In genomic region chr13:91456837-91457236, GRCh38 we compare ENCODE assay signal across 35 cellular contexts. TPM values are rescaled to one million over a fixed set of nuclear protein-coding genes. Genes with fewer than 3 reads are reported as not detected.
A peak's percentile ranks its signal among the peaks of the same experiment; 100 is the strongest.
DNase-seq lines count a peak whose midpoint lies in the region; ATAC-seq, FAIRE-seq and TF ChIP-seq lines count a peak whose summit lies in the region.
"Had no signal": no experiment of that assay in that cellular context is flagged by ENCODE, and none has a peak within 500 bp of the region (broad histone marks: within the 10 kb centered on the region; RNA-seq: fewer than 3 reads in every experiment).

No MANE protein-coding gene starts in this region.

- H2BK15ac ChIP-seq in IMR-90 (ENCODE audit: low read depth, low read length) = no peak overlapping the region
- no peak overlapping the region for H2BK15ac ChIP-seq in H1 (ENCODE audit: low read length)
- H2BK15ac ChIP-seq in mesendoderm (replicated peaks; ENCODE audit: low read depth) = no peak overlapping the region

- no peak for ATAC-seq in IMR-90 (ENCODE audit: low read depth)
- no peak for ATAC-seq in K562
- no peak for ATAC-seq in GM19455 (IDR thresholded peaks at IDR 0.05; ENCODE audit: unreplicated experiment)
- ATAC-seq: A549; CD8-positive, alpha-beta T cell had no signal

- H3K14ac ChIP-seq in IMR-90 (replicated peaks; ENCODE audit: low read depth, low read length) (no peak overlapping the region), H1 (ENCODE audit: insufficient read length) (no peak overlapping the region)

- H2BK5ac ChIP-seq in IMR-90 (ENCODE audit: low read depth, low read length, poor library complexity, severe bottlenecking) (no peak overlapping the region), H1 (ENCODE audit: low read depth, low read length) (no peak overlapping the region), mesendoderm (ENCODE audit: low read length) (no peak overlapping the region)

- 0 out of 2 replicates have a peak, but pooled peaks have one; percentile 16 for TF ChIP-seq EP300 in K562 (IDR thresholded peaks at IDR 0.05; ENCODE audit: low read length)
- no peak for TF ChIP-seq EP300 in H1 (IDR thresholded peaks at IDR 0.05; ENCODE audit: borderline replicate concordance in 1 of 2, low read depth in 2 of 2, low read length in 2 of 2)

- H4K5ac ChIP-seq in IMR-90 (ENCODE audit: low read depth, low read length) (no peak overlapping the region), H1 (ENCODE audit: insufficient read length, low read depth, low read length) (no peak overlapping the region), mesendoderm (ENCODE audit: low read length) (no peak overlapping the region)

- H3K56ac ChIP-seq in IMR-90 (ENCODE audit: extremely low read depth, insufficient read depth, low read length) (no peak overlapping the region), H1 (replicated peaks; ENCODE audit: insufficient read length, low read depth, low read length) (no peak overlapping the region), mesendoderm (ENCODE audit: low read length) (no peak overlapping the region)

- H3K9me1 ChIP-seq in IMR-90 (ENCODE audit: insufficient read depth, low read length) (no peaks in the 10 kb centered on the region), K562 (ENCODE audit: control insufficient read depth, insufficient read depth, low read length) (no peaks in the 10 kb centered on the region)

- H2BK20ac ChIP-seq in IMR-90 (ENCODE audit: low read depth, low read length) = no peak overlapping the region
- H2BK20ac ChIP-seq in H1 (ENCODE audit: low read length) = no peak overlapping the region

- no peak for TF ChIP-seq RAD21 in IMR-90 (IDR thresholded peaks at IDR 0.05; ENCODE audit: low read length)
- TF ChIP-seq RAD21 in K562 (CRISPR knock-in tag; conservative IDR thresholded peaks at IDR 0.05 in 1 of 2, IDR thresholded peaks at IDR 0.05 in 1 of 2) = no peak
- TF ChIP-seq RAD21 in H1 (IDR thresholded peaks at IDR 0.05 in 1 of 2, conservative IDR thresholded peaks at IDR 0.05 in 1 of 2; ENCODE audit: low read depth in 2 of 2, low read length in 2 of 2) = no peak

- H2BK12ac ChIP-seq in H1 (ENCODE audit: low read depth, low read length) = no peak overlapping the region

- in situ Hi-C loops in IMR-90 (cut with MboI; ENCODE audit: low sequenced_read_pairs) (no loop called here), K562 (cut with MboI) (no loop called here)

- H3K9me3 ChIP-seq in IMR-90 (ENCODE audit: control insufficient read depth, insufficient read depth, low read length) = no peaks in the 10 kb centered on the region
- no peaks in the 10 kb centered on the region; the same call in 1 of the 2 replicates for H3K9me3 ChIP-seq in K562 (replicated peaks; ENCODE audit: control insufficient read depth, insufficient read depth, low read depth, low read length)
- H3K9me3 ChIP-seq in H1 (ENCODE audit: insufficient read depth in 2 of 2, low read depth in 1 of 2, low read length in 1 of 2) = no peaks in the 10 kb centered on the region
- H3K9me3 ChIP-seq: A549; BE2C; BLaER1; BLaER1 treated with 17β-estradiol and CSF1 and Interleukin-3, amounts not matched to agents 10 nM and 100 nM; Caco-2 had no signal

- no CpG with 5 or more reads among the region's 2 CpGs for WGBS in IMR-90 (ENCODE audit: extremely low coverage in 2 of 2, insufficient read length in 1 of 2), 2 experiments
- 3% methylated on average over 2 of the region's 2 CpGs for WGBS in K562 (ENCODE audit: insufficient coverage, low coverage, missing lambda C conversion rate)
- 94% methylated on average over 2 of the region's 2 CpGs; no CpG with 5 or more reads in 1 of the 2 experiments for WGBS in H1 (ENCODE audit: extremely low coverage in 1 of 2, insufficient coverage in 1 of 2, insufficient read length in 1 of 2, insufficient replicate concordance in 2 of 2, low coverage in 1 of 2, low lambda C conversion rate in 2 of 2, missing lambda C conversion rate in 1 of 2), 2 experiments
- 100% methylated on average over 1 of the region's 2 CpGs for WGBS in mesendoderm (ENCODE audit: extremely low coverage, insufficient coverage, low lambda C conversion rate)

- H3K23me2 ChIP-seq in H1 (ENCODE audit: low read depth, low read length) = no peaks in the 10 kb centered on the region

- H3K27ac ChIP-seq in IMR-90 (ENCODE audit: insufficient read depth, low read length) (no peak overlapping the region), K562 (ENCODE audit: extremely low read depth, low read depth, low read length) (no peak overlapping the region), H1 (ENCODE audit: low read depth, low read length) (no peak overlapping the region), mesendoderm (ENCODE audit: low read depth, low read length) (no peak overlapping the region)
- H3K27ac ChIP-seq: 22Rv1; A549; BLaER1; BLaER1 treated with 17β-estradiol and CSF1 and Interleukin-3, amounts not matched to agents 10 nM and 100 nM; C4-2B had no signal

- no peak overlapping the region for H2AK9ac ChIP-seq in IMR-90 (replicated peaks; ENCODE audit: low read depth, low read length, poor library complexity)

- no peak overlapping the region for H3K23ac ChIP-seq in IMR-90 (ENCODE audit: low read depth, low read length)
- no peak overlapping the region for H3K23ac ChIP-seq in H1 (ENCODE audit: insufficient read length)
- H3K23ac ChIP-seq in mesendoderm (ENCODE audit: low read length) = no peak overlapping the region

- H3K4me2 ChIP-seq in IMR-90 (ENCODE audit: low read depth, low read length) (no peak overlapping the region), K562 (ENCODE audit: insufficient read depth, low read length) (no peak overlapping the region), H1 (ENCODE audit: insufficient read depth in 1 of 2, low read depth in 2 of 2, low read length in 2 of 2) (no peak overlapping the region), mesendoderm (ENCODE audit: low read length) (no peak overlapping the region)
- H3K4me2 ChIP-seq: A549; BLaER1; BLaER1 treated with 17β-estradiol and CSF1 and Interleukin-3, amounts not matched to agents 10 nM and 100 nM had no signal

- H4K8ac ChIP-seq in IMR-90 (ENCODE audit: low read depth in 2 of 2, low read length in 2 of 2) (no peak overlapping the region), H1 (ENCODE audit: extremely low read depth, insufficient read depth, low read length) (no peak overlapping the region), mesendoderm (ENCODE audit: low read depth, low read length) (no peak overlapping the region)

- H4K91ac ChIP-seq in IMR-90 (ENCODE audit: insufficient read depth, low read depth, low read length) (no peak overlapping the region), H1 (replicated peaks; ENCODE audit: insufficient read length, low read length) (no peak overlapping the region)

- H3K4ac ChIP-seq in IMR-90 (ENCODE audit: low read depth, low read length) (no peak overlapping the region), H1 (replicated peaks; ENCODE audit: insufficient read length, low read depth, low read length) (no peak overlapping the region), mesendoderm (ENCODE audit: low read depth, low read length) (no peak overlapping the region)

- POLR2A ChIA-PET in IMR-90 (lab: Charles Lee; ENCODE audit: unreplicated experiment) (no interaction called here), K562 (lab: Yijun Ruan, JAX) (no interaction called here), H1 (lab: Charles Lee; ENCODE audit: partially characterized antibody) (no interaction called here)

- H3K79me2 ChIP-seq in K562 (ENCODE audit: control insufficient read depth, insufficient read depth, low read length) = no peaks in the 10 kb centered on the region
- no peaks in the 10 kb centered on the region for H3K79me2 ChIP-seq in H1 (ENCODE audit: control insufficient read depth in 1 of 2, insufficient read depth in 2 of 2, low read length in 2 of 2)
- no peaks in the 10 kb centered on the region for H3K79me2 ChIP-seq in mesendoderm (ENCODE audit: control insufficient read depth, insufficient read depth, low read length)

- DNase-seq in IMR-90 (no peak), K562 (ENCODE audit: extremely low read depth in 1 of 4, low spot score in 3 of 4) (no peak), H1 (ENCODE audit: low read depth in 1 of 2, low spot score in 2 of 2) (no peak), mesendoderm (no peak), NCI-H2227 treated with DMSO at 0.1 percent for 48 hours (lab: John Stamatoyannopoulos, UW) (no peak)
- DNase-seq: 8988T; ACHN; AML-193; BE2C; C1 segment of cervical spinal cord; Caco-2; Calu3; CD4-positive, alpha-beta memory T cell; CD4-positive, alpha-beta T cell; CD4-positive, CD25-positive, alpha-beta regulatory T cell; CD8-positive, alpha-beta memory T cell; CD8-positive, alpha-beta T cell; COR-L47; DMS 273 treated with DMSO at 0.1 percent for 48 hours; DMS153; DMS53; DMS79; DMS79 treated with DMSO at 0.1 percent for 48 hours; DND-41; EL had no signal

- no peak for TF ChIP-seq CTCF in IMR-90 (conservative IDR thresholded peaks at IDR 0.05; ENCODE audit: low read depth, low read length)
- no peak for TF ChIP-seq CTCF in K562 (IDR thresholded peaks at IDR 0.05 in 2 of 3, conservative IDR thresholded peaks at IDR 0.05 in 1 of 3; ENCODE audit: insufficient read depth in 2 of 3, low read depth in 1 of 3, low read length in 3 of 3)
- TF ChIP-seq CTCF in H1 (IDR thresholded peaks at IDR 0.05; ENCODE audit: control extremely low read depth in 1 of 3, insufficient read depth in 1 of 3, low read depth in 1 of 3, low read length in 3 of 3) = no peak

- no peak overlapping the region for H3K9ac ChIP-seq in IMR-90 (ENCODE audit: low read depth, low read length)
- H3K9ac ChIP-seq in K562 (ENCODE audit: insufficient read depth in 1 of 2, low read depth in 2 of 2, low read length in 2 of 2) = no peak overlapping the region
- no peak overlapping the region for H3K9ac ChIP-seq in H1 (replicated peaks in 1 of 4; ENCODE audit: extremely low read depth in 1 of 4, low read depth in 3 of 4, low read length in 3 of 4)
- H3K9ac ChIP-seq in mesendoderm (ENCODE audit: low read length) = no peak overlapping the region
- H3K9ac ChIP-seq: BLaER1; BLaER1 treated with 17β-estradiol and CSF1 and Interleukin-3, amounts not matched to agents 10 nM and 100 nM had no signal

- H3K4me3 ChIP-seq in IMR-90 (ENCODE audit: insufficient read depth, low read depth, low read length) (no peak overlapping the region), K562 (no peak overlapping the region), H1 (ENCODE audit: extremely low read depth in 1 of 4, insufficient read depth in 2 of 4, low read depth in 3 of 4, low read length in 4 of 4) (no peak overlapping the region), mesendoderm (ENCODE audit: low read length) (no peak overlapping the region)
- H3K4me3 ChIP-seq: A549; BLaER1; BLaER1 treated with 17β-estradiol and CSF1 and Interleukin-3, amounts not matched to agents 10 nM and 100 nM had no signal

- no peak overlapping the region for H2AFZ ChIP-seq in IMR-90 (replicated peaks; ENCODE audit: low read length, poor library complexity)
- no peak overlapping the region for H2AFZ ChIP-seq in K562 (ENCODE audit: low read depth, low read length)
- no peak overlapping the region for H2AFZ ChIP-seq in H1 (ENCODE audit: low read length)

- no peaks in the 10 kb centered on the region for H4K20me1 ChIP-seq in IMR-90 (ENCODE audit: insufficient read depth, low read length)
- H4K20me1 ChIP-seq in K562 (replicated peaks; ENCODE audit: control insufficient read depth, insufficient read depth, low read length) = no peaks in the 10 kb centered on the region
- no peaks in the 10 kb centered on the region for H4K20me1 ChIP-seq in H1 (replicated peaks in 1 of 2; ENCODE audit: control insufficient read depth in 1 of 2, insufficient read depth in 2 of 2, low read length in 2 of 2)
- H4K20me1 ChIP-seq: BLaER1; BLaER1 treated with 17β-estradiol and CSF1 and Interleukin-3, amounts not matched to agents 10 nM and 100 nM had no signal

- no peak overlapping the region for H3K18ac ChIP-seq in IMR-90 (ENCODE audit: low read depth, low read length)
- H3K18ac ChIP-seq in H1 (ENCODE audit: extremely low read depth, low read length) = no peak overlapping the region
- no peak overlapping the region for H3K18ac ChIP-seq in mesendoderm (ENCODE audit: low read length)

- no peak overlapping the region for H2BK120ac ChIP-seq in IMR-90 (ENCODE audit: low read depth, low read length)
- no peak overlapping the region for H2BK120ac ChIP-seq in H1 (replicated peaks; ENCODE audit: low read depth, low read length)
- no peak overlapping the region for H2BK120ac ChIP-seq in mesendoderm (ENCODE audit: low read depth, low read length)

- TF ChIP-seq POLR2A in IMR-90 (IDR thresholded peaks at IDR 0.05; ENCODE audit: low read depth, low read length) (no peak), K562 (conservative IDR thresholded peaks at IDR 0.05) (no peak), H1 (IDR thresholded peaks at IDR 0.05; ENCODE audit: control extremely low read depth in 1 of 2, low read depth in 2 of 2, low read length in 2 of 2) (no peak)

- intact Hi-C loops in IMR-90 (cut with micrococcal nuclease) = no loop called here
- intact Hi-C loops in K562 (cut with micrococcal nuclease) = no loop called here

- no peaks in the 10 kb centered on the region for H3K79me1 ChIP-seq in IMR-90 (ENCODE audit: low read depth in 1 of 2, low read length in 2 of 2)
- H3K79me1 ChIP-seq in H1 (ENCODE audit: low read depth, low read length) = no peaks in the 10 kb centered on the region
- H3K79me1 ChIP-seq in mesendoderm (ENCODE audit: low read length) = no peaks in the 10 kb centered on the region

- H3K27me3 ChIP-seq in IMR-90 (ENCODE audit: control insufficient read depth, insufficient read depth, low read length) (no peaks in the 10 kb centered on the region), K562 (ENCODE audit: control insufficient read depth in 2 of 2, insufficient read depth in 2 of 2, low read length in 2 of 2) (no peaks in the 10 kb centered on the region), H1 (replicated peaks in 1 of 4; ENCODE audit: control insufficient read depth in 3 of 4, extremely low read depth in 1 of 4, insufficient read depth in 3 of 4, low read length in 3 of 4) (no peaks in the 10 kb centered on the region), mesendoderm (ENCODE audit: insufficient read depth, low read length, poor library complexity) (no peaks in the 10 kb centered on the region)
- H3K27me3 ChIP-seq: BE2C; BLaER1; BLaER1 treated with 17β-estradiol and CSF1 and Interleukin-3, amounts not matched to agents 10 nM and 100 nM had no signal

- dilution Hi-C loops in IMR-90 (cut with HindIII; ENCODE audit: low sequenced_read_pairs, unreplicated experiment) = no loop called here

- no peak overlapping the region for H2AK5ac ChIP-seq in IMR-90 (ENCODE audit: low read depth, low read length)
- H2AK5ac ChIP-seq in H1 (ENCODE audit: low read depth, low read length) = no peak overlapping the region
- no peak overlapping the region for H2AK5ac ChIP-seq in mesendoderm (ENCODE audit: low read length)

- CTCF ChIA-PET in IMR-90 (lab: Yijun Ruan, JAX) (no interaction called here), K562 (lab: Yijun Ruan, JAX; ENCODE audit: low intra/inter-chr PET ratio) (no interaction called here), H1 (lab: Charles Lee; ENCODE audit: partially characterized antibody) (no interaction called here)

- no TSS peak for BruUV-seq in IMR-90 (replicated peaks; lab: Mats Ljungman, UMichigan)
- no TSS peak for BruUV-seq in K562 (replicated peaks; lab: Mats Ljungman, UMichigan)

- FAIRE-seq in K562 (lab: Jason Lieb, UNC) (no peak), H1 (lab: Jason Lieb, UNC) (no peak)
- FAIRE-seq: A549, D721Med had no signal

- H3K36me3 ChIP-seq in IMR-90 (ENCODE audit: control insufficient read depth, insufficient read depth, low read length) = no peaks in the 10 kb centered on the region
- H3K36me3 ChIP-seq in K562 (ENCODE audit: control insufficient read depth, insufficient read depth, low read length) = no peaks in the 10 kb centered on the region
- H3K36me3 ChIP-seq in H1 (ENCODE audit: control insufficient read depth in 2 of 4, insufficient read depth in 4 of 4, low read length in 3 of 4) = no peaks in the 10 kb centered on the region
- no peaks in the 10 kb centered on the region for H3K36me3 ChIP-seq in mesendoderm (ENCODE audit: control insufficient read depth, insufficient read depth, low read length)
- H3K36me3 ChIP-seq: BE2C; BLaER1; BLaER1 treated with 17β-estradiol and CSF1 and Interleukin-3, amounts not matched to agents 10 nM and 100 nM had no signal

- no peaks in the 10 kb centered on the region for H3K4me1 ChIP-seq in IMR-90 (ENCODE audit: control insufficient read depth, insufficient read depth, low read length)
- no peaks in the 10 kb centered on the region for H3K4me1 ChIP-seq in K562 (replicated peaks in 1 of 2; ENCODE audit: control insufficient read depth in 2 of 2, insufficient read depth in 2 of 2, low read length in 2 of 2)
- H3K4me1 ChIP-seq in H1 (replicated peaks in 1 of 4; ENCODE audit: control insufficient read depth in 3 of 4, insufficient read depth in 4 of 4, low read length in 3 of 4) = no peaks in the 10 kb centered on the region
- no peaks in the 10 kb centered on the region for H3K4me1 ChIP-seq in mesendoderm (ENCODE audit: control insufficient read depth, low read depth, low read length)
- H3K4me1 ChIP-seq: A549; BE2C; BLaER1; BLaER1 treated with 17β-estradiol and CSF1 and Interleukin-3, amounts not matched to agents 10 nM and 100 nM; Caco-2 had no signal

RNA-seq across cellular contexts. Expression of gene GPC5, which starts 58.4 kb away (rescaled TPM):
- total RNA-seq in IMR-90 (2012; rRNA removed) = 1.1 and 1.8 TPM in 2 replicates
- 0.94 and 1.1 TPM in 2 replicates for polyA plus RNA-seq in IMR-90 (2012; rRNA removed)
- 0.37 and 0.83 TPM in 2 replicates for polyA plus RNA-seq in IMR-90 (2012; cell fraction: cytosol; rRNA removed)
- 0.22 and 0.56 TPM in 2 replicates for polyA plus RNA-seq in IMR-90 (2012; cell fraction: nucleus; rRNA removed; ENCODE audit: low replicate concordance)
- total RNA-seq in K562 (2011; cell fraction: chromatin; rRNA removed; ENCODE audit: low replicate concordance) = 0.32 TPM in 1 of 2 replicates, not detected in the other
- 0.17 and 0.26 TPM in 2 replicates for total RNA-seq in K562 (2011; cell fraction: nucleolus; rRNA removed)
- total RNA-seq in K562 (2011; cell fraction: nucleoplasm; rRNA removed) = not detected in 2 replicates
- 0.12 and 0.27 TPM in 2 replicates for total RNA-seq in K562 (2014; rRNA removed)
- not detected in 2 replicates for total RNA-seq in K562 (2014; rRNA removed; fragmentation: Illumina TruSeq; extraction: Trizol)
- not detected in 2 replicates for total RNA-seq in K562 (2015; rRNA removed; fragmentation: Illumina TruSeq; extraction: Trizol)
- not detected in 2 replicates for total RNA-seq in K562 (2021)
- 0.08 and 0.18 TPM in 2 replicates for polyA plus RNA-seq in K562 (2011; rRNA removed)
- not detected in 2 replicates for polyA plus RNA-seq in K562 (2011; cell fraction: cytosol; rRNA removed)
- 0.20 and 0.28 TPM in 2 replicates for polyA plus RNA-seq in K562 (2011; cell fraction: nucleus; rRNA removed)
- 0.03 and 0.15 TPM in 2 replicates for polyA plus RNA-seq in K562 (2012)
- polyA plus RNA-seq in K562 (2014; fragmentation: Illumina TruSeq; extraction: Trizol) = not detected in 2 replicates
- polyA plus RNA-seq in K562 (2014; fragmentation: Nextera tagmentation; extraction: Ambion mirVana) = not detected
- not detected in 2 replicates for polyA plus RNA-seq in K562 (2014; rRNA removed)
- polyA minus RNA-seq in K562 (2011; rRNA and poly(A)+ RNA removed) = 0.07 and 0.33 TPM in 2 replicates
- not detected in 2 replicates for polyA minus RNA-seq in K562 (2011; cell fraction: cytosol; rRNA and poly(A)+ RNA removed)
- polyA minus RNA-seq in K562 (2011; cell fraction: nucleus; rRNA and poly(A)+ RNA removed) = 0.27 and 0.78 TPM in 2 replicates
- 0.20 and 0.23 TPM in 2 replicates for total RNA-seq in H1 (2021; fragmentation: NEBNext Ultra II Directional; extraction: Animal tissue kit (Norgen Biotek cat#: 25700))
- 0.39 and 0.74 TPM in 2 replicates for polyA plus RNA-seq in H1 (2011; rRNA removed)
- 0.63 TPM for polyA plus RNA-seq in H1 (2011; cell fraction: cytosol; rRNA removed)
- 0.58 TPM for polyA plus RNA-seq in H1 (2011; cell fraction: nucleus; rRNA removed)
- 0.11 to 0.51 TPM (median 0.29 TPM) in 4 replicates for polyA plus RNA-seq in H1 (2012, experiment 1 of 2)
- not detected for polyA plus RNA-seq in H1 (2012, experiment 2 of 2)
- 0.79 TPM for polyA plus RNA-seq in H1 (2013, experiment 1 of 2)
- polyA plus RNA-seq in H1 (2013, experiment 2 of 2) = 0.72 TPM
- 3.1 and 4.2 TPM in 2 replicates for polyA minus RNA-seq in H1 (2011; rRNA and poly(A)+ RNA removed)
- not detected for polyA minus RNA-seq in H1 (2011; cell fraction: cytosol; rRNA and poly(A)+ RNA removed)
- polyA minus RNA-seq in H1 (2011; cell fraction: nucleus; rRNA and poly(A)+ RNA removed) = 3.6 TPM
- polyA plus RNA-seq in mesendoderm (2013, experiment 1 of 2) = 0.15 TPM
- 0.07 TPM for polyA plus RNA-seq in mesendoderm (2013, experiment 2 of 2)
- total RNA-seq: A172; Calu3; CD4-positive, alpha-beta T cell had no signal
- polyA plus RNA-seq: A549; BJ; CD14-positive monocyte; CD4-positive, alpha-beta memory T cell had no signal
